12 cellular contexts compared by ENCODE assay signal in genomic region chr16:65975049-65975708, GRCh38.
DNase-seq lines count a peak whose midpoint lies in the region; FAIRE-seq and TF ChIP-seq lines count a peak whose summit lies in the region.
"Had no signal": no experiment of that assay in that cellular context is flagged by ENCODE, and none has a peak within 500 bp of the region (broad histone marks: within the 10 kb centered on the region; RNA-seq: fewer than 3 reads in every experiment).

No MANE protein-coding gene starts in this region.

- in situ Hi-C loops in ACHN (cut with HindIII; ENCODE audit: low pct_ligation_motif_present, low pct_unique_long_range_greater_than_20kb, low sequenced_read_pairs): no loop called here

- peak; percentile 27 for DNase-seq in ACHN
- no peak for DNase-seq in GM12892 (ENCODE audit: insufficient read length)
- DNase-seq in RPMI8226: peak; percentile 10
- DNase-seq in fibroblast of gingiva (ENCODE audit: low read depth): peak; percentile 40
- no peak for DNase-seq in NCI-H774 (lab: John Stamatoyannopoulos, UW)
- DNase-seq in middle frontal gyrus (ENCODE audit: extremely low spot score, low spot score): no peak
- DNase-seq in NCI-H2227 treated with DMSO at 0.1 percent for 48 hours (lab: John Stamatoyannopoulos, UW): no peak
- DNase-seq in NCI-H446 treated with DMSO at 0.1 percent for 48 hours (lab: John Stamatoyannopoulos, UW): no peak
- DNase-seq: activated T-cell treated with anti-CD3 and anti-CD28 coated beads for 4 hours, colonic mucosa, NCI-H2081, T-cell had no signal

- peak; percentile 87 for FAIRE-seq in GM12892 (lab: Jason Lieb, UNC)

- TF ChIP-seq POLR2A in GM12892 (IDR thresholded peaks at IDR 0.05; ENCODE audit: low read depth, low read length): no peak

Comparison
In these comparisons a context has a peak if more than half of its experiments do, and no peak if none do; other contexts are left out.
1. DNase-seq: peak in ACHN (single experiment), RPMI8226 (single experiment) and fibroblast of gingiva (single experiment); none in GM12892 (single experiment), NCI-H774 (single experiment), middle frontal gyrus (single experiment), NCI-H2227 treated with DMSO at 0.1 percent for 48 hours (single experiment) and NCI-H446 treated with DMSO at 0.1 percent for 48 hours (single experiment).